ENCODE assay signal across 9 cellular contexts in the genomic region with DNA sequence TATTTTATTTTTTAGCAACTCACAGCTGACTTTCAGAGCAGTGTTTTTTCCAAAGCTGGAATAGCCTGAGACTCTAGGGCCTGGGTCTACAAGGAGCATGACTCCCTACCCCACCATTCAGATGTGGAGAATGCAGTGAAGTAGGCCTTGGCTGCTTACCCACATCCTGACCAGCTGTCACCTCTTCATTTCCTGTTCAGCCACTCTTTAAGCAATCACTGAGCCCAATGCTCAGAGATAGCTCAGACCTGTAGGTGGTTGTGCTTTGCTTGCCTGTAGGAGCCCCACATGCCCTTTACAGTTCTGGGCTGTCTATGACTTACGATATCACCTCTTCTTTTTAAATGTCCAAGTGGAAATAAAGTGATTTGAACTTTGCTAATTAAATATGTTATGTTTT.
DNase-seq lines count a peak whose midpoint lies in the region; ATAC-seq and TF ChIP-seq lines count a peak whose summit lies in the region.
"Had no signal": no experiment of that assay in that cellular context is flagged by ENCODE, and none has a peak within 500 bp of the region (broad histone marks: within the 10 kb centered on the region; RNA-seq: fewer than 3 reads in every experiment).

No MANE protein-coding gene starts in this region.

- peak; percentile 96 for ATAC-seq in GM19328 (IDR thresholded peaks at IDR 0.05; ENCODE audit: unreplicated experiment)
- ATAC-seq in HG03354 (IDR thresholded peaks at IDR 0.05; ENCODE audit: poor library complexity, severe bottlenecking, unreplicated experiment): peak; percentile 98
- no peak for ATAC-seq in omental fat pad (ENCODE audit: low FRiP score)

- no peaks in the 10 kb centered on the region for H3K9me3 Mint-ChIP-seq in activated naive CD8-positive, alpha-beta T cell treated with anti-CD3 and anti-CD28 coated beads for 36 hours

- TF ChIP-seq CTCF in lower leg skin (IDR thresholded peaks at IDR 0.05) (no peak), omental fat pad (IDR thresholded peaks at IDR 0.05) (no peak)

- TF ChIP-seq POLR2A in lower leg skin (IDR thresholded peaks at IDR 0.05): no peak

- intact Hi-C loops in lower leg skin (cut with DNase I; ENCODE audit: low total_unique reads): no loop called here

- H3K4me3 ChIP-seq in lower leg skin (ENCODE audit: low read depth, poor library complexity, severe bottlenecking): no peak overlapping the region
- H3K4me3 ChIP-seq: cardiac muscle cell had no signal

- no peak overlapping the region for H3K4me3 Mint-ChIP-seq in activated naive CD8-positive, alpha-beta T cell treated with anti-CD3 and anti-CD28 coated beads for 36 hours

- DNase-seq in DMS153 treated with DMSO at 0.1 percent for 48 hours (lab: John Stamatoyannopoulos, UW; ENCODE audit: unreplicated experiment) (peak; percentile 36), NCI-H146 (lab: John Stamatoyannopoulos, UW) (no peak), lower leg skin (ENCODE audit: low spot score in 2 of 2) (no peak), omental fat pad (ENCODE audit: low spot score) (no peak), germinal center (ENCODE audit: low spot score) (no peak)
- DNase-seq in activated naive CD8-positive, alpha-beta T cell treated with anti-CD3 and anti-CD28 coated beads for 36 hours: peak; percentile 23

- peaks cover 21% of the 10 kb centered on the region for H3K4me1 Mint-ChIP-seq in activated naive CD8-positive, alpha-beta T cell treated with anti-CD3 and anti-CD28 coated beads for 36 hours

- 20 to 94% methylated on average over 1 of the region's 1 CpG for WGBS in lower leg skin, 2 donors

- no peaks in the 10 kb centered on the region for H3K27me3 Mint-ChIP-seq in activated naive CD8-positive, alpha-beta T cell treated with anti-CD3 and anti-CD28 coated beads for 36 hours

- H3K27ac Mint-ChIP-seq in activated naive CD8-positive, alpha-beta T cell treated with anti-CD3 and anti-CD28 coated beads for 36 hours: peak overlapping the region; percentile 38

- no peaks in the 10 kb centered on the region for H3K36me3 Mint-ChIP-seq in activated naive CD8-positive, alpha-beta T cell treated with anti-CD3 and anti-CD28 coated beads for 36 hours

Comparison
In these comparisons a context has a peak if more than half of its experiments do, and no peak if none do; other contexts are left out.
1. DNase-seq: peak in DMS153 treated with DMSO at 0.1 percent for 48 hours (single experiment) and activated naive CD8-positive, alpha-beta T cell treated with anti-CD3 and anti-CD28 coated beads for 36 hours (single experiment); none in NCI-H146 (single experiment), lower leg skin (0 of 2), omental fat pad (single experiment) and germinal center (single experiment).